In the genomic region with DNA sequence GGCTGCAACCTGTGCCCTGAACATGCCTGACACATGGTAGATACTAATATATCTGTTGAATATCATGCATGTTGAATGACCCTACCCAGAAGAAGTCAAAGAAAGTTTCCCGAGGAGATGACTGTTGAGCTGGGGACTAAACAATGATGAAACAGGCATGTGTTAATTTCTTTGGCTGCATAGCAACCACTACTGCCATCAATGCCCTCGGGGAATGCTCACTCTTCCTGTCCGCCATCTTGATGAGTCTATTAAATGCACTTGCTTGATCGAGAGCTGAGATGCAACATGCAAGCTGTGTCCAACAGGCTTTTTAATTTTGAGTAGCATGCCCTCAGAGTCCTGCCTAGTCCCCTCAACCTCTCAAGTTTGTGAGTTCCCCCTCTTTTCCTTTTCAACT, we compare ENCODE assay signal across 21 cellular contexts. TPM values are rescaled to one million over a fixed set of nuclear protein-coding genes. Genes with fewer than 3 reads are reported as not detected.
A peak's percentile ranks its signal among the peaks of the same experiment; 100 is the strongest.
DNase-seq lines count a peak whose midpoint lies in the region.
"Had no signal": no experiment of that assay in that cellular context is flagged by ENCODE, and none has a peak within 500 bp of the region (broad histone marks: within the 10 kb centered on the region; RNA-seq: fewer than 3 reads in every experiment).

No MANE protein-coding gene starts in this region.

- H2BK15ac ChIP-seq in mesenchymal stem cell (ENCODE audit: low read depth, poor library complexity, severe bottlenecking) = no peak overlapping the region

- H2BK120ac ChIP-seq in mesenchymal stem cell (ENCODE audit: low read depth, low read length) = no peak overlapping the region

- no peaks in the 10 kb centered on the region for H3K36me3 ChIP-seq in mesenchymal stem cell (ENCODE audit: control insufficient read depth in 1 of 2, insufficient read depth in 2 of 2, low read depth in 1 of 2, low read length in 2 of 2)

- no peak overlapping the region for H3K4me3 ChIP-seq in mesenchymal stem cell (ENCODE audit: insufficient read depth in 1 of 2, low read depth in 1 of 2, low read length in 2 of 2)

- no peak overlapping the region for H4K8ac ChIP-seq in mesenchymal stem cell (ENCODE audit: low read length)

- H3K9me3 ChIP-seq in mesenchymal stem cell (ENCODE audit: control insufficient read depth, low read length) = no peaks in the 10 kb centered on the region

- no peak overlapping the region for H3K23ac ChIP-seq in mesenchymal stem cell (ENCODE audit: low read length in 2 of 2)

- no peak overlapping the region for H3K18ac ChIP-seq in mesenchymal stem cell (ENCODE audit: low read depth in 1 of 2, low read length in 2 of 2)

- H3K27ac ChIP-seq in mesenchymal stem cell (ENCODE audit: low read length, poor library complexity, severe bottlenecking) = no peak overlapping the region

- 75% methylated on average over 4 of the region's 4 CpGs for WGBS in mesenchymal stem cell

- no peak overlapping the region for H4K91ac ChIP-seq in mesenchymal stem cell (ENCODE audit: low read length)

- no peak overlapping the region for H3K14ac ChIP-seq in mesenchymal stem cell (ENCODE audit: low read length in 2 of 2)

- no peaks in the 10 kb centered on the region for H3K4me1 ChIP-seq in mesenchymal stem cell (ENCODE audit: control insufficient read depth, insufficient read depth, low read depth, low read length)

- H3K4ac ChIP-seq in mesenchymal stem cell (ENCODE audit: low read depth in 1 of 2, low read length in 2 of 2) = no peak overlapping the region

- peak; percentile 59 for DNase-seq in COLO829 (ENCODE audit: low spot score)
- peak; percentile 72 for DNase-seq in ELR (ENCODE audit: low read depth)
- peak; percentile 82 for DNase-seq in RPMI7951 (ENCODE audit: low read depth)
- peak; percentile 12 for DNase-seq in mesenchymal stem cell
- DNase-seq in stimulated activated CD4-positive, alpha-beta T cell treated with anti-CD3 and anti-CD28 coated beads, Interleukin-2, amount 100 ng/mL, for 48 hours = no peak
- DNase-seq in NCI-H774 (lab: John Stamatoyannopoulos, UW) = no peak
- no peak for DNase-seq in cerebellar nuclear complex (lab: John Stamatoyannopoulos, UW)
- DNase-seq: C1 segment of cervical spinal cord; CD8-positive, alpha-beta T cell; GOT3; Kasumi-1; NCI-H1092 treated with DMSO at 0.1 percent for 48 hours; NCI-H1436 treated with DMSO at 0.1 percent for 48 hours; NCI-H1930; NCI-H2171; NCI-H345; NCI-H524 treated with DMSO at 0.1 percent for 48 hours; OCI-M1; Right ventricle myocardium superior; SW 1271; T-helper 17 cell had no signal

- H3K79me1 ChIP-seq in mesenchymal stem cell (replicated peaks; ENCODE audit: low read length, poor library complexity, severe bottlenecking) = no peaks in the 10 kb centered on the region

- H3K27me3 ChIP-seq in mesenchymal stem cell (ENCODE audit: control insufficient read depth in 1 of 2, insufficient read depth in 1 of 2, low read length in 2 of 2) = no peaks in the 10 kb centered on the region

- H2BK5ac ChIP-seq in mesenchymal stem cell (ENCODE audit: low read depth, low read length, poor library complexity, severe bottlenecking) = no peak overlapping the region

- no peak overlapping the region for H2AK5ac ChIP-seq in mesenchymal stem cell (ENCODE audit: low read length, severe bottlenecking)

- no peak overlapping the region for H3K4me2 ChIP-seq in mesenchymal stem cell (ENCODE audit: low read length, poor library complexity, severe bottlenecking)

- no peak overlapping the region for H2AFZ ChIP-seq in mesenchymal stem cell (ENCODE audit: low read depth, low read length)

- H2BK12ac ChIP-seq in mesenchymal stem cell (ENCODE audit: low read length in 2 of 2) = no peak overlapping the region

- no peak overlapping the region for H3K9ac ChIP-seq in mesenchymal stem cell (ENCODE audit: low read length)

RNA-seq across cellular contexts. Expression of a gene that starts 31.3 kb away (rescaled TPM):
- 0.59 and 1.2 TPM in 2 replicates for total RNA-seq in RPMI7951 (2014; rRNA removed; shearing (Covaris generic))
- 0.84 TPM for polyA plus RNA-seq in mesenchymal stem cell (2013, experiment 1 of 2)
- polyA plus RNA-seq in mesenchymal stem cell (2013, experiment 2 of 2) = 0.79 TPM
- total RNA-seq: CD8-positive, alpha-beta T cell; T-helper 17 cell had no signal

Comparison
In these comparisons a context has a peak if more than half of its experiments do, and no peak if none do; other contexts are left out.
1. DNase-seq: peak in COLO829 (single experiment), ELR (single experiment), RPMI7951 (single experiment) and mesenchymal stem cell (single experiment); none in stimulated activated CD4-positive, alpha-beta T cell treated with anti-CD3 and anti-CD28 coated beads, Interleukin-2, amount 100 ng/mL, for 48 hours (0 of 2), NCI-H774 (single experiment) and cerebellar nuclear complex (0 of 2).